8 cellular contexts compared by ENCODE assay signal in genomic region chr15:101723874-101724674, GRCh38. TPM values are rescaled to one million over a fixed set of nuclear protein-coding genes. Genes with fewer than 3 reads are reported as not detected.
DNase-seq lines count a peak whose midpoint lies in the region; ATAC-seq and TF ChIP-seq lines count a peak whose summit lies in the region.

Gene TARS3, minus strand, starts transcription at chr15:101724473. Its CDS starts 86 bp downstream, at chr15:101724387.

- peak; percentile 94 for TF ChIP-seq POLR2A in GM18951 (IDR thresholded peaks at IDR 0.05; ENCODE audit: extremely low read depth, insufficient read depth, insufficient read length)

- H3K4me3 Mint-ChIP-seq in chondrocyte (ENCODE audit: unreplicated experiment): peak within 1 kb of the TSS; percentile 76

- DNase-seq in AG20443 (ENCODE audit: low spot score): peak; percentile 99
- peak; percentile 62 for DNase-seq in NCI-H446 treated with DMSO at 0.1 percent for 48 hours (lab: John Stamatoyannopoulos, UW)
- peak; percentile 86 for DNase-seq in activated CD4-positive, CD25-positive, alpha-beta regulatory T cell treated with anti-CD3 and anti-CD28 coated beads, Interleukin-2, amount 50 U/mL, for 72 hours
- DNase-seq in chondrocyte (ENCODE audit: low spot score): peak; percentile 93
- peak; percentile 90 for DNase-seq in kidney tubule cell (ENCODE audit: low spot score)
- peak; percentile 88 to 96 (median 94) for DNase-seq in stimulated activated CD4-positive, alpha-beta T cell treated with anti-CD3 and anti-CD28 coated beads, Interleukin-1b, Interleukin-23, amount 100 ng/mL, for 24 hours (ENCODE audit: low read depth in 4 of 4, low spot score in 1 of 4)

- no peaks in the 10 kb centered on the region for H3K27me3 Mint-ChIP-seq in chondrocyte (ENCODE audit: low read depth)

- H3K4me1 Mint-ChIP-seq in chondrocyte (ENCODE audit: low read depth): peaks cover 16% of the 10 kb centered on the region

- peak; percentile 87 for ATAC-seq in HG03175 (IDR thresholded peaks at IDR 0.05; ENCODE audit: unreplicated experiment)

- H3K9me3 Mint-ChIP-seq in chondrocyte (ENCODE audit: low read depth): no peaks in the 10 kb centered on the region

- peak; percentile 62 for TF ChIP-seq CTCF in chondrocyte (IDR thresholded peaks at IDR 0.05)

- H3K36me3 Mint-ChIP-seq in chondrocyte (ENCODE audit: low read depth): peaks cover 11% of the 10 kb centered on the region

- H3K27ac Mint-ChIP-seq in chondrocyte (ENCODE audit: unreplicated experiment): peak within 1 kb of the TSS; percentile 85

- in situ Hi-C loops in GM18951 (cut with MboI; ENCODE audit: low sequenced_read_pairs, unreplicated experiment): no loop called here

RNA-seq across cellular contexts. Expression of gene TARS3, which starts in this region (rescaled TPM):
- 10.7 to 15.1 TPM (median 12.7 TPM) in 3 replicates for total RNA-seq in chondrocyte

Comparison
In these comparisons a context has a peak if more than half of its experiments do, and no peak if none do; other contexts are left out.
1. Peak in every context shown above with its lines: DNase-seq and ATAC-seq.